ENCODE assay signal across 8 cellular contexts in genomic region chr16:86509759-86510464, GRCh38. TPM values are rescaled to one million over a fixed set of nuclear protein-coding genes. Genes with fewer than 3 reads are reported as not detected.
DNase-seq lines count a peak whose midpoint lies in the region; ATAC-seq and TF ChIP-seq lines count a peak whose summit lies in the region.

No MANE protein-coding gene starts in this region.

- intact Hi-C loops in Caco-2 (cut with micrococcal nuclease; ENCODE audit: unreplicated experiment), result no loop called here

- DNase-seq in Caco-2 (no peak), NB4 (ENCODE audit: low read depth) (peak; percentile 55), globus pallidus (ENCODE audit: low spot score) (no peak)

- H3K9me3 ChIP-seq in Caco-2 (no peaks in the 10 kb centered on the region), esophagus (ENCODE audit: control insufficient read depth in 2 of 2, insufficient read depth in 1 of 2, low read depth in 1 of 2, low read length in 1 of 2) (peaks cover 0 to 3% of the 10 kb centered on the region in 2 donors)

- POLR2A ChIA-PET in Caco-2 (lab: Charles Lee), result no interaction called here

- no peaks in the 10 kb centered on the region for H3K4me1 Mint-ChIP-seq in Caco-2 (ENCODE audit: low read depth, unreplicated experiment)
- H3K4me1 Mint-ChIP-seq in nephron, result peaks cover 27% of the 10 kb centered on the region

- 1 to 2% methylated on average over 73 to 83 of the region's 84 CpGs for WGBS in esophagus, 2 donors

- H3K36me3 Mint-ChIP-seq in Caco-2 (ENCODE audit: insufficient read depth, unreplicated experiment) (no peaks in the 10 kb centered on the region), nephron (ENCODE audit: low read depth) (no peaks in the 10 kb centered on the region)

- TF ChIP-seq CTCF in Caco-2 (IDR thresholded peaks at IDR 0.05; ENCODE audit: insufficient read depth in 1 of 2, low read depth in 1 of 2, low read length in 1 of 2, severe bottlenecking in 1 of 2, unreplicated experiment in 1 of 2) (no peak), NB4 (IDR thresholded peaks at IDR 0.05; ENCODE audit: low read depth, low read length) (no peak), nephron (IDR thresholded peaks at IDR 0.05; ENCODE audit: unreplicated experiment in 3 of 3) (no peak)

- H3K4me3 ChIP-seq in Caco-2 (ENCODE audit: low read depth, low read length), result peak overlapping the region; percentile 50
- no peak overlapping the region for H3K4me3 ChIP-seq in NB4 (ENCODE audit: low read depth, low read length)
- peak overlapping the region; percentile 64 to 71 for H3K4me3 ChIP-seq in esophagus (ENCODE audit: low read depth in 1 of 2, low read length in 2 of 2)

- H3K9me3 Mint-ChIP-seq in Caco-2 (ENCODE audit: unreplicated experiment) (no peaks in the 10 kb centered on the region), nephron (no peaks in the 10 kb centered on the region)

- H3K27me3 Mint-ChIP-seq in Caco-2 (ENCODE audit: insufficient read depth, unreplicated experiment) (peaks cover 50% of the 10 kb centered on the region), nephron (ENCODE audit: low read depth) (peaks cover 95% of the 10 kb centered on the region)

- peak overlapping the region; percentile 92 to 94 for H3K27ac ChIP-seq in esophagus (ENCODE audit: low read depth in 2 of 2, low read length in 1 of 2)

- ATAC-seq in GM21390 (IDR thresholded peaks at IDR 0.05; ENCODE audit: unreplicated experiment) (no peak), GM21576 (IDR thresholded peaks at IDR 0.05; ENCODE audit: unreplicated experiment) (no peak), HG03097 (IDR thresholded peaks at IDR 0.05; ENCODE audit: low FRiP score, unreplicated experiment) (no peak)

- H3K27ac Mint-ChIP-seq in Caco-2 (ENCODE audit: unreplicated experiment) (no peak overlapping the region), nephron (no peak overlapping the region)

- CTCF ChIA-PET in Caco-2 (lab: Charles Lee), result interaction anchor here (0.6 kb wide), 1 partner anchor 568 kb away, joined by 3 read pairs; no protein-coding TSS in a partner anchor

- H3K36me3 ChIP-seq in Caco-2 (ENCODE audit: control insufficient read depth, insufficient read depth, low read length) (no peaks in the 10 kb centered on the region), esophagus (ENCODE audit: control insufficient read depth in 2 of 2, insufficient read depth in 2 of 2, low read length in 1 of 2) (no peaks in the 10 kb centered on the region)

- H3K4me3 Mint-ChIP-seq in Caco-2 (ENCODE audit: unreplicated experiment) (peak overlapping the region; percentile 79), nephron (peak overlapping the region in 2 of 3 experiments; percentile 19 to 73)

- BruUV-seq in Caco-2 (replicated peaks; lab: Mats Ljungman, UMichigan), result no TSS peak

- TF ChIP-seq POLR2A in NB4 (IDR thresholded peaks at IDR 0.05; ENCODE audit: extremely low read depth, insufficient read length), result no peak

- peaks cover 12% of the 10 kb centered on the region for H3K4me1 ChIP-seq in Caco-2
- peaks cover 7 to 22% of the 10 kb centered on the region in 2 donors for H3K4me1 ChIP-seq in esophagus (ENCODE audit: control insufficient read depth in 2 of 2, insufficient read depth in 2 of 2, low read length in 1 of 2)

- H3K27me3 ChIP-seq in Caco-2 (replicated peaks; ENCODE audit: control insufficient read depth, insufficient read depth, low read length), result peaks cover 13% of the 10 kb centered on the region
- peaks cover 14 to 19% of the 10 kb centered on the region in 2 donors for H3K27me3 ChIP-seq in esophagus (ENCODE audit: control insufficient read depth in 1 of 2, insufficient read depth in 2 of 2, low read length in 2 of 2)

RNA-seq across cellular contexts. Expression of gene FOXF1, which starts 0.4 kb away (rescaled TPM):
- 0.09 TPM in 1 of 2 replicates, not detected in the other for total RNA-seq in Caco-2 (2022)
- 1 to 10 TPM; 2.1 to 4.6 TPM for polyA plus RNA-seq in esophagus

RNA-seq across cellular contexts. Expression of gene MTHFSD, which starts 45.1 kb away (rescaled TPM):
- 30.5 and 33.0 TPM in 2 replicates for total RNA-seq in Caco-2 (2022)
- polyA plus RNA-seq in esophagus, result 10 to 100 TPM in 1 of 2 donors, 1 to 10 TPM in 1; 9.7 to 14.1 TPM

RNA-seq across cellular contexts. Expression of gene FOXC2, which starts 56.7 kb away (rescaled TPM):
- total RNA-seq in Caco-2 (2022), result not detected in 2 replicates
- under 1 TPM; 0.10 to 0.18 TPM for polyA plus RNA-seq in esophagus
